9 cellular contexts compared by ENCODE assay signal in the genomic region with DNA sequence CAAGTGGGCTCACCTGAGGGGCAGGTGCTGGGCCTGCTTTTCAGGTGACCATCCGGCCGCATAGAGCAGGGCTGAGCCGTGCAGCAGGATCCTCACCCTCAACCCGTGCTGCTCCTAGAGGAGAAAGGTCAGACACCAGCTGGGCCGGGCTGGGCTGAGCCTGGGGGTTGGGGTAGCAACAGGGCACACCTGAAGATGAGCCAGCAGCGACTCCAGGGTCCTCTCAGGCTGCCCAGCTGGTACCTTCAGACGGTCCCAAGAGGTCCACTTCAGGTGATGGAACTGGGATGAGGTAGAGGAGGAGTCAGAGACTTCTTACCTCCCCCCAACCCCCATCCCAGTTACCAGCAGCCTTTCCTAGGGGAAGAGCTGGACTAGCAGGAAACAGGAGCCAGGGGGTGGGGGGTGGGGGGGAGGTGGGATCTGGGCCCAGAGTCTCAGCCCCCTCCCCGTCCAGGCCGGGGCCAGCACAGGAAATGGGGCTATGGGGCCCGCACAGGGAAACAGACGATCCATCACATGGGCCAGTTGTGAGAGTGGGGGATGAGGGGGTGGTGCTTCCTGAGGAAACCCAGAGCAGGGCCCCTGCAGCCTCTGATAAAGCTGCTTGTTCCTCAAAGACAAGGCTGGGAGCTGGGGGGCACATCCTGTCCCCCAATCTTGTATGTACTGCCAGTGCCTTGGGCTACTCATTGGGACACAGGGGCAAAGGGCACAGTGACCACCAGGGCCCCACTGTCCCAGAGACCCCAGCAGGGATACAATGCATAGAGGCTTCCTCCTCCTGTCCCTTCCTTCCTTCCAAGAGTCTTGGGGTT. TPM values are rescaled to one million over a fixed set of nuclear protein-coding genes. Genes with fewer than 3 reads are reported as not detected.
DNase-seq lines count a peak whose midpoint lies in the region; ATAC-seq and TF ChIP-seq lines count a peak whose summit lies in the region.
"Had no signal": no experiment of that assay in that cellular context is flagged by ENCODE, and none has a peak within 500 bp of the region (broad histone marks: within the 10 kb centered on the region; RNA-seq: fewer than 3 reads in every experiment).

No MANE protein-coding gene starts in this region.

- TF ChIP-seq CTCF in adrenal gland (IDR thresholded peaks at IDR 0.05) (no peak), right lobe of liver (IDR thresholded peaks at IDR 0.05) (no peak), tibial nerve (IDR thresholded peaks at IDR 0.05) (no peak)

- H3K27ac ChIP-seq in adrenal gland: peak overlapping the region; percentile 21 to 87 (median 43)
- peak overlapping the region; percentile 50 to 83 (median 70) for H3K27ac ChIP-seq in right lobe of liver
- peak overlapping the region; percentile 83 to 93 (median 90) for H3K27ac ChIP-seq in tibial nerve

- H3K27me3 ChIP-seq in adrenal gland: no peaks in the 10 kb centered on the region
- no peaks in the 10 kb centered on the region for H3K27me3 ChIP-seq in right lobe of liver
- no peaks in the 10 kb centered on the region for H3K27me3 ChIP-seq in tibial nerve

- no peak for TF ChIP-seq POLR2A in adrenal gland (IDR thresholded peaks at IDR 0.05)
- TF ChIP-seq POLR2A in right lobe of liver (IDR thresholded peaks at IDR 0.05): no peak
- TF ChIP-seq POLR2A in tibial nerve (IDR thresholded peaks at IDR 0.05): no peak

- H3K4me3 ChIP-seq in adrenal gland: no peak overlapping the region
- H3K4me3 ChIP-seq in right lobe of liver: no peak overlapping the region
- H3K4me3 ChIP-seq in tibial nerve: peak overlapping the region in 1 of 4 donors; percentile 96

- H3K9me3 ChIP-seq in adrenal gland (replicated peaks in 1 of 3): no peaks in the 10 kb centered on the region
- H3K9me3 ChIP-seq in right lobe of liver: no peaks in the 10 kb centered on the region
- no peaks in the 10 kb centered on the region for H3K9me3 ChIP-seq in tibial nerve

- intact Hi-C loops in adrenal gland (cut with DNase I) (loop anchor here in 1 of 2 donors (10.0 kb wide), 1 partner anchor 99 kb away; the partner anchor contains the start of gene MST1R), right lobe of liver (cut with DNase I) (loop anchor here in 1 of 2 donors (10.0 kb wide), 1 partner anchor 99 kb away; the partner anchor contains the start of gene MST1R)

- WGBS in adrenal gland, 4 donors: 44 to 56% (median 55%) methylated on average over 8 to 11 of the region's 11 CpGs
- 67% methylated on average over 3 of the region's 11 CpGs for WGBS in right lobe of liver (ENCODE audit: insufficient coverage, low coverage, low lambda C conversion rate, missing lambda C conversion rate)
- WGBS in tibial nerve, 2 donors: 28 to 37% methylated on average over 10 to 11 of the region's 11 CpGs

- H3K4me1 ChIP-seq in adrenal gland (replicated peaks in 1 of 2): peaks cover 7 to 45% of the 10 kb centered on the region in 2 donors
- peaks cover 0 to 12% (median 0%) of the 10 kb centered on the region in 4 donors for H3K4me1 ChIP-seq in right lobe of liver
- peaks cover 0 to 55% (median 44%) of the 10 kb centered on the region in 4 donors for H3K4me1 ChIP-seq in tibial nerve

- peak in 3 of 4 donors; percentile 8 to 33 (median 31) for ATAC-seq in right lobe of liver
- ATAC-seq: PC-3 had no signal

- peak; percentile 44 for DNase-seq in activated T-cell treated with anti-CD3 and anti-CD28 coated beads, Interleukin-2, amount 50 U/mL, for 48 hours
- DNase-seq in activated T-cell treated with anti-CD3 and anti-CD28 coated beads for 4 hours (no peak), adrenal gland (peak in 6 of 7 donors; percentile 40 to 77 (median 46)), right lobe of liver (peak in 2 of 3 donors; percentile 56 to 67), tibial nerve (ENCODE audit: low spot score in 2 of 2) (peak in 1 of 2 donors; percentile 21), NAMALWA (ENCODE audit: low spot score) (no peak), cerebellar cortex (ENCODE audit: low spot score) (no peak), NCI-H748 treated with DMSO at 0.1 percent for 48 hours (lab: John Stamatoyannopoulos, UW) (no peak)

- H3K36me3 ChIP-seq in adrenal gland (replicated peaks in 1 of 2) (peaks cover 0 to 20% of the 10 kb centered on the region in 2 donors), right lobe of liver (peaks cover 0 to 6% (median 0%) of the 10 kb centered on the region in 4 donors), tibial nerve (peaks cover 0 to 30% (median 0%) of the 10 kb centered on the region in 3 donors)

- no peak for TF ChIP-seq EP300 in tibial nerve (IDR thresholded peaks at IDR 0.05)

RNA-seq across cellular contexts. Expression of gene INKA1, which starts 3.0 kb away (rescaled TPM):
- 1 to 10 TPM; 1.8 to 5.5 (median 2.9) TPM for total RNA-seq in adrenal gland
- polyA plus RNA-seq in adrenal gland: 10 to 100 TPM in 1 of 3 donors, 1 to 10 TPM in 1, under 1 TPM in 1; 0.35 to 15.2 (median 6.3) TPM
- 1 to 10 TPM in 1 of 6 experiments, under 1 TPM in 5; 0.46 to 1.2 (median 0.73) TPM for total RNA-seq in right lobe of liver
- 10 to 100 TPM in 1 of 4 donors, 1 to 10 TPM in 2, under 1 TPM in 1; 0.60 to 10.3 (median 8.0) TPM for total RNA-seq in tibial nerve

RNA-seq across cellular contexts. Expression of gene CDHR4, which starts 6.4 kb away (rescaled TPM):
- total RNA-seq in adrenal gland (under 1 TPM in 2 of 8 donors, not detected in 6; 0.23 to 0.25 TPM), right lobe of liver (not detected), tibial nerve (1 to 10 TPM in 2 of 4 donors, not detected in 2; 1.3 to 1.4 TPM)
- under 1 TPM in 1 of 3 donors, not detected in 2; 0.17 TPM for polyA plus RNA-seq in adrenal gland
- total RNA-seq: PC-3 had no signal

RNA-seq across cellular contexts. Expression of gene UBA7, which starts 7.7 kb away (rescaled TPM):
- 100 to 1,000 TPM in 1 of 8 donors, 10 to 100 TPM in 7; 27.8 to 102 (median 60.0) TPM for total RNA-seq in adrenal gland
- 100 to 1,000 TPM in 2 of 3 donors, 10 to 100 TPM in 1; 17.5 to 232 (median 136) TPM for polyA plus RNA-seq in adrenal gland
- total RNA-seq in right lobe of liver: 10 to 100 TPM; 16.4 to 39.1 (median 28.5) TPM
- 10 to 100 TPM; 47.9 to 68.4 (median 66.9) TPM for total RNA-seq in tibial nerve

RNA-seq across cellular contexts. Expression of gene IP6K1, which starts 19.8 kb away (rescaled TPM):
- total RNA-seq in adrenal gland: 10 to 100 TPM; 36.3 to 73.9 (median 53.2) TPM
- 10 to 100 TPM; 12.3 to 29.5 (median 14.2) TPM for polyA plus RNA-seq in adrenal gland
- total RNA-seq in right lobe of liver: 10 to 100 TPM; 12.6 to 19.6 (median 16.2) TPM
- total RNA-seq in tibial nerve: 10 to 100 TPM; 43.2 to 77.5 (median 50.7) TPM

RNA-seq across cellular contexts. Expression of gene TRAIP, which starts 50.3 kb away (rescaled TPM):
- total RNA-seq in adrenal gland: 1 to 10 TPM in 7 of 8 donors, under 1 TPM in 1; 0.60 to 6.3 (median 2.2) TPM
- 1 to 10 TPM; 2.1 to 3.3 (median 2.2) TPM for polyA plus RNA-seq in adrenal gland
- 1 to 10 TPM in 3 of 6 experiments, under 1 TPM in 3; 0.55 to 3.1 (median 0.98) TPM for total RNA-seq in right lobe of liver
- total RNA-seq in tibial nerve: 10 to 100 TPM in 1 of 4 donors, 1 to 10 TPM in 3; 1.5 to 12.2 (median 2.8) TPM

Comparison
In these comparisons a context has a peak if more than half of its experiments do, and no peak if none do; other contexts are left out.
1. DNase-seq: peak in activated T-cell treated with anti-CD3 and anti-CD28 coated beads, Interleukin-2, amount 50 U/mL, for 48 hours (2 of 2), adrenal gland (6 of 7) and right lobe of liver (2 of 3); none in activated T-cell treated with anti-CD3 and anti-CD28 coated beads for 4 hours (single experiment), NAMALWA (single experiment), cerebellar cortex (single experiment) and NCI-H748 treated with DMSO at 0.1 percent for 48 hours (single experiment).
2. Peak in every context shown above with its lines, with median percentiles within 50 percentile points of each other: H3K27ac ChIP-seq.